21 cellular contexts compared by ENCODE assay signal in the genomic region with DNA sequence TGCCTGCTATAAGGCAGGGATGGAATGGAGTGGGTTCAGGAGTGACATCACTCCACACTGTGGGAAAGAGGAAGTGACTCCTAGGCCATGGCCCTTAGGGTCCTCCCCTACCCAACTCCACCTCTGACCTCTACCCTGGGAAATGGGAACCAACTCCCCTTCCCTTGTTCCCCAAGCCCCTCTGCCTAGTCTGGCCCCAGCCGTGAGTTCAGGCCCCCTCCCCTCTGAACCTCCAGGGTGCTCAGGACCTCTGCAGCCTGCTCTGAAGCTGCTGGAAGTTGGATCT. TPM values are rescaled to one million over a fixed set of nuclear protein-coding genes. Genes with fewer than 3 reads are reported as not detected.
DNase-seq lines count a peak whose midpoint lies in the region; ATAC-seq, FAIRE-seq and TF ChIP-seq lines count a peak whose summit lies in the region.
"Had no signal": no experiment of that assay in that cellular context is flagged by ENCODE, and none has a peak within 500 bp of the region (broad histone marks: within the 10 kb centered on the region; RNA-seq: fewer than 3 reads in every experiment).

No MANE protein-coding gene starts in this region.

- TF ChIP-seq POLR2A in NB4 (IDR thresholded peaks at IDR 0.05; ENCODE audit: extremely low read depth, insufficient read length) (no peak), GM12878 (IDR thresholded peaks at IDR 0.05; ENCODE audit: low read depth, low read length) (no peak)

- H3K4me3 ChIP-seq in NB4 (ENCODE audit: low read depth, low read length), result no peak overlapping the region
- H3K4me3 ChIP-seq in GM12878, result no peak overlapping the region
- H3K4me3 ChIP-seq in SK-N-SH (ENCODE audit: low read depth in 2 of 2, low read length in 1 of 2), result no peak overlapping the region

- H3K79me2 ChIP-seq in GM12878 (ENCODE audit: control insufficient read depth, insufficient read depth, low read length) (no peaks in the 10 kb centered on the region), SK-N-SH (ENCODE audit: insufficient read depth) (no peaks in the 10 kb centered on the region)

- TF ChIP-seq EP300 in GM12878 (IDR thresholded peaks at IDR 0.05; ENCODE audit: borderline replicate concordance in 1 of 2, control insufficient read depth in 1 of 2, low read depth in 2 of 2, low read length in 2 of 2) (no peak), SK-N-SH (IDR thresholded peaks at IDR 0.05; ENCODE audit: borderline replicate concordance in 1 of 2, low read depth in 1 of 2, low read length in 1 of 2) (no peak)

- H3K36me3 Mint-ChIP-seq in activated T-cell treated with anti-CD3 and anti-CD28 coated beads, Interleukin-2, amount 50 U/mL, for 24 hours (ENCODE audit: low read depth), result no peaks in the 10 kb centered on the region
- no peaks in the 10 kb centered on the region for H3K36me3 Mint-ChIP-seq in activated T-cell treated with anti-CD3 and anti-CD28 coated beads, Interleukin-2, amount 50 U/mL, for 72 hours (ENCODE audit: insufficient read depth in 2 of 2)
- H3K36me3 Mint-ChIP-seq in stimulated activated naive B cell treated with anti-CD40 and anti-IgM and Interleukin-4, amounts not matched to agents 10 μg/mL and 1 μg/mL and 100 μg/mL, for 72 hours, result no peaks in the 10 kb centered on the region

- no peaks in the 10 kb centered on the region for H3K4me1 ChIP-seq in GM12878 (ENCODE audit: control insufficient read depth, insufficient read depth, low read length)
- peaks cover 0 to 29% of the 10 kb centered on the region in 2 experiments; a peak in 1 of 4 replicates for H3K4me1 ChIP-seq in SK-N-SH (ENCODE audit: control insufficient read depth in 1 of 2, insufficient read depth in 2 of 2, low read depth in 1 of 2, low read length in 1 of 2)

- H3K9ac ChIP-seq in GM12878 (ENCODE audit: control insufficient read depth, insufficient read depth, low read length) (no peak overlapping the region), SK-N-SH (no peak overlapping the region)

- no peaks in the 10 kb centered on the region for H3K9me2 ChIP-seq in SK-N-SH

- H3K9me3 ChIP-seq in GM12878 (replicated peaks; ENCODE audit: control insufficient read depth, insufficient read depth, low read length) (no peaks in the 10 kb centered on the region), SK-N-SH (no peaks in the 10 kb centered on the region)

- intact Hi-C loops in GM12878 (cut with micrococcal nuclease; ENCODE audit: unreplicated experiment), result no loop called here

- H3F3A ChIP-seq in SK-N-SH (replicated peaks; ENCODE audit: insufficient read depth), result no peaks in the 10 kb centered on the region

- no TSS peak for BruUV-seq in GM12878 (replicated peaks; lab: Mats Ljungman, UMichigan)

- RAD21 ChIA-PET in GM12878 (lab: Charles Lee; ENCODE audit: unreplicated experiment), result no interaction called here

- H3K4me2 ChIP-seq in GM12878 (ENCODE audit: control insufficient read depth, insufficient read depth), result no peak overlapping the region
- no peak overlapping the region for H3K4me2 ChIP-seq in SK-N-SH

- no peak for ATAC-seq in activated T-cell treated with anti-CD3 and anti-CD28 coated beads, Interleukin-2, amount 50 U/mL, for 72 hours (replicated peaks in 1 of 2)
- ATAC-seq in GM12878, result peak; percentile 57
- ATAC-seq in stimulated activated naive B cell treated with anti-CD40 and anti-IgM and Interleukin-4, amounts not matched to agents 10 μg/mL and 1 μg/mL and 100 μg/mL, for 72 hours (replicated peaks), result peak; percentile 63 to 79
- ATAC-seq: HepG2 had no signal

- 14% methylated on average over 1 of the region's 1 CpG for WGBS in GM12878 (ENCODE audit: insufficient coverage, insufficient replicate concordance, low lambda C conversion rate, missing lambda C conversion rate)
- WGBS in SK-N-SH (ENCODE audit: low lambda C conversion rate), result 67% methylated on average over 1 of the region's 1 CpG

- H3K36me3 ChIP-seq in GM12878 (ENCODE audit: control insufficient read depth in 2 of 2, insufficient read depth in 2 of 2, low read length in 1 of 2) (no peaks in the 10 kb centered on the region), SK-N-SH (replicated peaks in 1 of 2; ENCODE audit: control insufficient read depth in 1 of 2, insufficient read depth in 2 of 2, low read length in 1 of 2) (no peaks in the 10 kb centered on the region)

- no peak for TF ChIP-seq RAD21 in GM12878 (IDR thresholded peaks at IDR 0.05; ENCODE audit: insufficient read depth, low read depth, low read length)
- TF ChIP-seq RAD21 in SK-N-SH (IDR thresholded peaks at IDR 0.05; ENCODE audit: low read length), result no peak

- no peaks in the 10 kb centered on the region for H3K9me3 Mint-ChIP-seq in activated T-cell treated with anti-CD3 and anti-CD28 coated beads, Interleukin-2, amount 50 U/mL, for 24 hours
- no peaks in the 10 kb centered on the region for H3K9me3 Mint-ChIP-seq in activated T-cell treated with anti-CD3 and anti-CD28 coated beads, Interleukin-2, amount 50 U/mL, for 72 hours
- no peaks in the 10 kb centered on the region for H3K9me3 Mint-ChIP-seq in stimulated activated naive B cell treated with anti-CD40 and anti-IgM and Interleukin-4, amounts not matched to agents 10 μg/mL and 1 μg/mL and 100 μg/mL, for 72 hours

- H3K4me1 Mint-ChIP-seq in activated T-cell treated with anti-CD3 and anti-CD28 coated beads, Interleukin-2, amount 50 U/mL, for 24 hours (ENCODE audit: low read depth), result no peaks in the 10 kb centered on the region
- H3K4me1 Mint-ChIP-seq in activated T-cell treated with anti-CD3 and anti-CD28 coated beads, Interleukin-2, amount 50 U/mL, for 72 hours (ENCODE audit: low read depth), result no peaks in the 10 kb centered on the region
- peaks cover 7 to 13% of the 10 kb centered on the region in 2 donors for H3K4me1 Mint-ChIP-seq in stimulated activated naive B cell treated with anti-CD40 and anti-IgM and Interleukin-4, amounts not matched to agents 10 μg/mL and 1 μg/mL and 100 μg/mL, for 72 hours

- CTCF ChIA-PET in GM12878 (lab: Yijun Ruan, JAX), result interaction anchor here (0.9 kb wide), 1 partner anchor 10 kb away, joined by 4 read pairs; no protein-coding TSS in a partner anchor
- CTCF ChIA-PET in SK-N-SH (lab: Yijun Ruan, JAX), result interaction anchor here (0.7 to 1.1 kb wide), 2 partner anchors 21 kb away, joined by 3 to 4 read pairs; no protein-coding TSS in a partner anchor

- no peak for FAIRE-seq in GM12878 (lab: Jason Lieb, UNC)
- FAIRE-seq: G401.6, GM18507, HepG2 had no signal

- DNase-seq in activated T-cell treated with anti-CD3 and anti-CD28 coated beads, Interleukin-2, amount 50 U/mL, for 24 hours, result peak; percentile 14
- DNase-seq in activated T-cell treated with anti-CD3 and anti-CD28 coated beads, Interleukin-2, amount 50 U/mL, for 72 hours, result no peak
- DNase-seq in NB4 (ENCODE audit: low read depth), result peak; percentile 44
- no peak for DNase-seq in GM12878 (ENCODE audit: low read depth, low spot score)
- no peak for DNase-seq in stimulated activated naive B cell treated with anti-CD40 and anti-IgM and Interleukin-4, amounts not matched to agents 10 μg/mL and 1 μg/mL and 100 μg/mL, for 72 hours
- DNase-seq in activated CD8-positive, alpha-beta memory T cell treated with anti-CD3 and anti-CD28 coated beads, Interleukin-2, amount 50 U/mL, for 4 hours, result no peak
- DNase-seq in GM19238 (ENCODE audit: insufficient read length, low spot score), result no peak
- DNase-seq in SK-N-SH, result no peak
- DNase-seq: DND-41, MM.1S, NCI-H1417 treated with DMSO at 0.1 percent for 48 hours, NCI-H510A, SIG-M5, SW 1271 had no signal

- H3K27ac ChIP-seq in GM12878 (ENCODE audit: control insufficient read depth, insufficient read depth), result no peak overlapping the region
- H3K27ac ChIP-seq in SK-N-SH (ENCODE audit: low read depth in 2 of 2, low read length in 1 of 2), result no peak overlapping the region

- H2AFZ ChIP-seq in GM12878 (ENCODE audit: control insufficient read depth, low read depth, low read length), result no peak overlapping the region
- no peak overlapping the region for H2AFZ ChIP-seq in SK-N-SH (ENCODE audit: low read depth)

- H3K27ac Mint-ChIP-seq in activated T-cell treated with anti-CD3 and anti-CD28 coated beads, Interleukin-2, amount 50 U/mL, for 24 hours, result no peak overlapping the region
- no peak overlapping the region for H3K27ac Mint-ChIP-seq in activated T-cell treated with anti-CD3 and anti-CD28 coated beads, Interleukin-2, amount 50 U/mL, for 72 hours
- no peak overlapping the region for H3K27ac Mint-ChIP-seq in stimulated activated naive B cell treated with anti-CD40 and anti-IgM and Interleukin-4, amounts not matched to agents 10 μg/mL and 1 μg/mL and 100 μg/mL, for 72 hours

- H3K27me3 ChIP-seq in GM12878 (replicated peaks in 1 of 2; ENCODE audit: control insufficient read depth in 2 of 2, insufficient read depth in 2 of 2, low read length in 1 of 2), result no peaks in the 10 kb centered on the region
- H3K27me3 ChIP-seq in SK-N-SH (ENCODE audit: insufficient read depth), result no peaks in the 10 kb centered on the region

- in situ Hi-C loops in GM12878 (cut with MboI), result no loop called here

- TF ChIP-seq CTCF in NB4 (IDR thresholded peaks at IDR 0.05; ENCODE audit: low read depth, low read length) (no peak), GM12878 (IDR thresholded peaks at IDR 0.05 in 2 of 3, conservative IDR thresholded peaks at IDR 0.05 in 1 of 3; ENCODE audit: control insufficient read depth in 2 of 3, extremely low read depth in 1 of 3, insufficient read depth in 1 of 3, low read depth in 3 of 3, low read length in 3 of 3) (no peak), SK-N-SH (IDR thresholded peaks at IDR 0.05) (no peak)

- no peak overlapping the region for H3K4me3 Mint-ChIP-seq in activated T-cell treated with anti-CD3 and anti-CD28 coated beads, Interleukin-2, amount 50 U/mL, for 24 hours
- H3K4me3 Mint-ChIP-seq in activated T-cell treated with anti-CD3 and anti-CD28 coated beads, Interleukin-2, amount 50 U/mL, for 72 hours, result no peak overlapping the region
- no peak overlapping the region for H3K4me3 Mint-ChIP-seq in stimulated activated naive B cell treated with anti-CD40 and anti-IgM and Interleukin-4, amounts not matched to agents 10 μg/mL and 1 μg/mL and 100 μg/mL, for 72 hours

- H4K20me1 ChIP-seq in GM12878 (ENCODE audit: control insufficient read depth, insufficient read depth) (no peaks in the 10 kb centered on the region), SK-N-SH (ENCODE audit: insufficient read depth) (no peaks in the 10 kb centered on the region)

- SMC1A ChIA-PET in GM12878 (lab: Charles Lee; ENCODE audit: uncharacterized antibody, unreplicated experiment), result no interaction called here

- POLR2A ChIA-PET in GM12878 (lab: Charles Lee) (no interaction called here), SK-N-SH (lab: Yijun Ruan, JAX) (no interaction called here)

- H3K27me3 Mint-ChIP-seq in activated T-cell treated with anti-CD3 and anti-CD28 coated beads, Interleukin-2, amount 50 U/mL, for 24 hours, result no peaks in the 10 kb centered on the region
- H3K27me3 Mint-ChIP-seq in activated T-cell treated with anti-CD3 and anti-CD28 coated beads, Interleukin-2, amount 50 U/mL, for 72 hours (ENCODE audit: low read depth), result no peaks in the 10 kb centered on the region
- peaks cover 4 to 12% of the 10 kb centered on the region in 2 donors for H3K27me3 Mint-ChIP-seq in stimulated activated naive B cell treated with anti-CD40 and anti-IgM and Interleukin-4, amounts not matched to agents 10 μg/mL and 1 μg/mL and 100 μg/mL, for 72 hours

RNA-seq across cellular contexts. Expression of a gene that starts 3.8 kb away (rescaled TPM):
- not detected for total RNA-seq in activated T-cell treated with anti-CD3 and anti-CD28 coated beads, Interleukin-2, amount 50 U/mL, for 72 hours
- not detected in 2 replicates for total RNA-seq in GM12878 (2013; cell fraction: nucleolus; rRNA removed)
- total RNA-seq in GM12878 (2014; rRNA removed) (not detected in 2 replicates), GM12878 (2014; rRNA removed; fragmentation: Illumina TruSeq; extraction: Trizol) (not detected in 2 replicates), GM12878 (2021) (not detected in 2 replicates)
- polyA plus RNA-seq in GM12878 (2011; ENCODE audit: low read depth), result not detected
- polyA plus RNA-seq in GM12878 (2011; rRNA removed) (not detected in 2 replicates), GM12878 (2014; fragmentation: Illumina TruSeq; extraction: Trizol) (not detected in 2 replicates), GM12878 (2014; fragmentation: Nextera tagmentation; extraction: Ambion mirVana) (not detected), GM12878 (2014; rRNA removed) (not detected in 2 replicates), GM12878 (2016; fragmentation: Nextera tagmentation; extraction: Ambion mirVana) (not detected), SK-N-SH (2012; rRNA removed) (not detected in 2 replicates)
- polyA plus RNA-seq in GM12878 (2011; cell fraction: cytosol; rRNA removed), result not detected in 2 replicates
- not detected in 2 replicates for polyA plus RNA-seq in GM12878 (2011; cell fraction: nucleus; rRNA removed)
- polyA plus RNA-seq in GM12878 (2012), result not detected in 2 replicates
- polyA minus RNA-seq in GM12878 (2011; rRNA and poly(A)+ RNA removed), result not detected in 2 replicates
- not detected in 2 replicates for polyA minus RNA-seq in GM12878 (2011; cell fraction: cytosol; rRNA and poly(A)+ RNA removed)
- not detected in 2 replicates for polyA minus RNA-seq in GM12878 (2011; cell fraction: nucleus; rRNA and poly(A)+ RNA removed)
- polyA plus RNA-seq in SK-N-SH (2012; cell fraction: cytosol; rRNA removed), result not detected in 2 replicates
- polyA plus RNA-seq in SK-N-SH (2012; cell fraction: nucleus; rRNA removed), result not detected in 2 replicates
- total RNA-seq: A172, H4, HepG2, RPMI7951 had no signal
- polyA plus RNA-seq: BJ, HepG2 had no signal

RNA-seq across cellular contexts. Expression of a gene that starts 15.1 kb away (rescaled TPM):
- total RNA-seq in activated T-cell treated with anti-CD3 and anti-CD28 coated beads, Interleukin-2, amount 50 U/mL, for 72 hours, result not detected
- not detected in 2 replicates for total RNA-seq in GM12878 (2013; cell fraction: nucleolus; rRNA removed)
- total RNA-seq in GM12878 (2014; rRNA removed) (not detected in 2 replicates), GM12878 (2014; rRNA removed; fragmentation: Illumina TruSeq; extraction: Trizol) (not detected in 2 replicates), GM12878 (2021) (not detected in 2 replicates)
- not detected for polyA plus RNA-seq in GM12878 (2011; ENCODE audit: low read depth)
- polyA plus RNA-seq in GM12878 (2011; rRNA removed) (not detected in 2 replicates), GM12878 (2014; fragmentation: Illumina TruSeq; extraction: Trizol) (not detected in 2 replicates), GM12878 (2014; fragmentation: Nextera tagmentation; extraction: Ambion mirVana) (not detected), GM12878 (2014; rRNA removed) (not detected in 2 replicates), GM12878 (2016; fragmentation: Nextera tagmentation; extraction: Ambion mirVana) (not detected), SK-N-SH (2012; rRNA removed) (not detected in 2 replicates)
- not detected in 2 replicates for polyA plus RNA-seq in GM12878 (2011; cell fraction: cytosol; rRNA removed)
- polyA plus RNA-seq in GM12878 (2011; cell fraction: nucleus; rRNA removed), result not detected in 2 replicates
- not detected in 2 replicates for polyA plus RNA-seq in GM12878 (2012)
- polyA minus RNA-seq in GM12878 (2011; rRNA and poly(A)+ RNA removed), result not detected in 2 replicates
- not detected in 2 replicates for polyA minus RNA-seq in GM12878 (2011; cell fraction: cytosol; rRNA and poly(A)+ RNA removed)
- polyA minus RNA-seq in GM12878 (2011; cell fraction: nucleus; rRNA and poly(A)+ RNA removed), result not detected in 2 replicates
- polyA plus RNA-seq in SK-N-SH (2012; cell fraction: cytosol; rRNA removed), result not detected in 2 replicates
- polyA plus RNA-seq in SK-N-SH (2012; cell fraction: nucleus; rRNA removed), result not detected in 2 replicates
- total RNA-seq: A172, H4, HepG2, RPMI7951 had no signal
- polyA plus RNA-seq: BJ, HepG2 had no signal

Comparison
In these comparisons a context has a peak if more than half of its experiments do, and no peak if none do; other contexts are left out.
1. DNase-seq: peak in activated T-cell treated with anti-CD3 and anti-CD28 coated beads, Interleukin-2, amount 50 U/mL, for 24 hours (single experiment) and NB4 (single experiment); none in activated T-cell treated with anti-CD3 and anti-CD28 coated beads, Interleukin-2, amount 50 U/mL, for 72 hours (0 of 2), GM12878 (single experiment), stimulated activated naive B cell treated with anti-CD40 and anti-IgM and Interleukin-4, amounts not matched to agents 10 μg/mL and 1 μg/mL and 100 μg/mL, for 72 hours (single experiment), activated CD8-positive, alpha-beta memory T cell treated with anti-CD3 and anti-CD28 coated beads, Interleukin-2, amount 50 U/mL, for 4 hours (single experiment), GM19238 (single experiment) and SK-N-SH (single experiment).
2. ATAC-seq: peak in GM12878 (single experiment) and stimulated activated naive B cell treated with anti-CD40 and anti-IgM and Interleukin-4, amounts not matched to agents 10 μg/mL and 1 μg/mL and 100 μg/mL, for 72 hours (2 of 2); none in activated T-cell treated with anti-CD3 and anti-CD28 coated beads, Interleukin-2, amount 50 U/mL, for 72 hours (0 of 2).